In the genomic region with DNA sequence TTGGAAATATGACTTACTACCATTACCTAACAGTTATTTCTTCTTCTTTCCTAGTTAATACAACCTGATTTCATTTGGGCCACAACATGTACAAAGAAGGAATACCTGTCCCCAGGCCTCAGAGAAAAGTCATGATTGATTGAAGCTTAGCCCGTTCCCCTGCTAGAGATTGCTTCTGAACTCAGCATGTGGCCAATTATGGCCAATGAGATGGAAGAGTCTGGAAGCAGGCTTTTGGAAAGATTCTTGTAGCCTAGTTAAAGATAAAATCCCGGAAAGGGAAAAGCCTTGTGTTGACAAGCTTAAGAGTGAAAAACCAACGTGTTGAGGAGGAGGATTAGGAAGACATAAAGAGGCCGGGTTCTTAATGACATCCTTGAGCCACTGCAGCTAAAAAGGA, we compare ENCODE assay signal across 35 cellular contexts. TPM values are rescaled to one million over a fixed set of nuclear protein-coding genes. Genes with fewer than 3 reads are reported as not detected.
"Had no signal": no experiment of that assay in that cellular context is flagged by ENCODE, and none has a peak within 500 bp of the region (broad histone marks: within the 10 kb centered on the region; RNA-seq: fewer than 3 reads in every experiment).

No MANE protein-coding gene starts in this region.

- H3K27me3 ChIP-seq: ascending aorta, body of pancreas, breast epithelium had no signal

- H3K27ac ChIP-seq: ascending aorta, body of pancreas, breast epithelium, KMS-11, SJCRH30, SK-N-MC had no signal

- H3K4me2 ChIP-seq: KMS-11 had no signal

- H3K27ac Mint-ChIP-seq: activated CD4-positive, alpha-beta T cell treated with anti-CD3 and anti-CD28 coated beads for 36 hours; activated CD4-positive, alpha-beta T cell treated with anti-CD3 and anti-CD28 coated beads, Interleukin-2, amount 10 ng/mL, durations not matched to agents 7 days and 5 days; activated CD8-positive, alpha-beta T cell treated with anti-CD3 and anti-CD28 coated beads, Interleukin-2, amount 10 ng/mL, durations not matched to agents 7 days and 5 days; activated naive CD4-positive, alpha-beta T cell treated with anti-CD3 and anti-CD28 coated beads, Interleukin-2, amount 50 U/mL, for 24 hours; activated naive CD8-positive, alpha-beta T cell treated with anti-CD3 and anti-CD28 coated beads, Interleukin-2, amount 10 ng/mL, durations not matched to agents 7 days and 5 days; activated T-cell treated with anti-CD3 and anti-CD28 coated beads, Interleukin-2, amount 50 U/mL, for 24 hours; activated T-helper 2 cell treated with anti-CD3 and anti-CD28 coated beads, Interferon-gamma antibody, Interleukin-2, Interleukin-4, amounts not matched to agents 10 μg/mL and 5 μg/mL and 100 μg/mL, durations not matched to agents 14 hours and 24 hours and 36 hours; WTC11 had no signal

- H3K9me3 ChIP-seq: ascending aorta, body of pancreas, breast epithelium, SJCRH30 had no signal

- ATAC-seq: activated CD4-positive, alpha-beta T cell treated with anti-CD3 and anti-CD28 coated beads for 36 hours; activated CD4-positive, CD25-positive, alpha-beta regulatory T cell treated with anti-CD3 and anti-CD28 coated beads, Interleukin-2, amount 50 U/mL, for 24 hours; activated CD8-positive, alpha-beta T cell treated with anti-CD3 and anti-CD28 coated beads, Interleukin-2, amount 10 ng/mL, durations not matched to agents 7 days and 5 days; body of pancreas; Panc1; WTC11 had no signal

- H3K9ac ChIP-seq: KMS-11 had no signal

- H3K36me3 ChIP-seq: ascending aorta, breast epithelium, SJCRH30 had no signal

- H3K27me3 Mint-ChIP-seq: activated naive CD4-positive, alpha-beta T cell treated with anti-CD3 and anti-CD28 coated beads, Interleukin-2, amount 50 U/mL, for 24 hours had no signal

- H3K4me1 Mint-ChIP-seq: WTC11 had no signal

- H3K9me3 Mint-ChIP-seq: activated CD4-positive, alpha-beta T cell treated with anti-CD3 and anti-CD28 coated beads, Interleukin-2, amount 10 ng/mL, durations not matched to agents 7 days and 5 days; activated naive CD4-positive, alpha-beta T cell treated with anti-CD3 and anti-CD28 coated beads, Interleukin-2, amount 50 U/mL, for 24 hours; activated naive CD8-positive, alpha-beta T cell treated with anti-CD3 and anti-CD28 coated beads, Interleukin-2, amount 10 ng/mL, durations not matched to agents 7 days and 5 days; activated T-cell treated with anti-CD3 and anti-CD28 coated beads, Interleukin-2, amount 50 U/mL, for 24 hours; activated T-helper 2 cell treated with anti-CD3 and anti-CD28 coated beads, Interferon-gamma antibody, Interleukin-2, Interleukin-4, amounts not matched to agents 10 μg/mL and 5 μg/mL and 100 μg/mL, durations not matched to agents 14 hours and 24 hours and 36 hours; WTC11 had no signal

- H3K36me3 Mint-ChIP-seq: activated naive CD4-positive, alpha-beta T cell treated with anti-CD3 and anti-CD28 coated beads, Interleukin-2, amount 50 U/mL, for 24 hours; WTC11 had no signal

- DNase-seq: activated CD4-positive, alpha-beta T cell treated with anti-CD3 and anti-CD28 coated beads for 36 hours; activated CD4-positive, alpha-beta T cell treated with anti-CD3 and anti-CD28 coated beads, Interleukin-2, amount 10 ng/mL, durations not matched to agents 7 days and 5 days; activated CD4-positive, alpha-beta T cell treated with anti-CD3 and anti-CD28 coated beads, Interleukin-2, amount 50 U/mL, for 48 hours; activated CD8-positive, alpha-beta T cell treated with anti-CD3 and anti-CD28 coated beads, Interleukin-2, amount 10 ng/mL, durations not matched to agents 7 days and 5 days; activated gamma-delta T cell; activated naive CD4-positive, alpha-beta T cell treated with Interleukin-2 at 50 U/mL for 16 hours; activated naive CD8-positive, alpha-beta T cell treated with anti-CD3 and anti-CD28 coated beads, Interleukin-2, amount 10 ng/mL, durations not matched to agents 7 days and 5 days; activated T-cell treated with anti-CD3 and anti-CD28 coated beads, Interleukin-2, amount 50 U/mL, for 24 hours; amygdala; body of pancreas; caudate nucleus; cerebellar nuclear complex; MM.1S; MV-4-11; NCI-H1092; NCI-H1436 treated with DMSO at 0.1 percent for 48 hours; NCI-H1694 treated with DMSO at 0.1 percent for 48 hours; NCI-H2029; NCI-H510A; NCI-H526 treated with DMSO at 0.1 percent for 48 hours; NCI-H774; SHP77; SJCRH30; T1000 had no signal

- H3K4me1 ChIP-seq: ascending aorta, body of pancreas, breast epithelium, SJCRH30 had no signal

- H3K4me3 Mint-ChIP-seq: activated CD4-positive, alpha-beta T cell treated with anti-CD3 and anti-CD28 coated beads for 36 hours; activated CD4-positive, alpha-beta T cell treated with anti-CD3 and anti-CD28 coated beads, Interleukin-2, amount 10 ng/mL, durations not matched to agents 7 days and 5 days; activated CD8-positive, alpha-beta T cell treated with anti-CD3 and anti-CD28 coated beads, Interleukin-2, amount 10 ng/mL, durations not matched to agents 7 days and 5 days; activated naive CD4-positive, alpha-beta T cell treated with anti-CD3 and anti-CD28 coated beads, Interleukin-2, amount 50 U/mL, for 24 hours; activated naive CD8-positive, alpha-beta T cell treated with anti-CD3 and anti-CD28 coated beads, Interleukin-2, amount 10 ng/mL, durations not matched to agents 7 days and 5 days; activated T-cell treated with anti-CD3 and anti-CD28 coated beads, Interleukin-2, amount 50 U/mL, for 24 hours; WTC11 had no signal

- H3K4me3 ChIP-seq: ascending aorta, body of pancreas, breast epithelium, SJCRH30, SK-N-MC had no signal

RNA-seq across cellular contexts. Expression of a gene that starts 17.0 kb away (rescaled TPM):
- total RNA-seq: LHCN-M2, RPMI7951 had no signal
